10 cellular contexts compared by ENCODE assay signal in the genomic region with DNA sequence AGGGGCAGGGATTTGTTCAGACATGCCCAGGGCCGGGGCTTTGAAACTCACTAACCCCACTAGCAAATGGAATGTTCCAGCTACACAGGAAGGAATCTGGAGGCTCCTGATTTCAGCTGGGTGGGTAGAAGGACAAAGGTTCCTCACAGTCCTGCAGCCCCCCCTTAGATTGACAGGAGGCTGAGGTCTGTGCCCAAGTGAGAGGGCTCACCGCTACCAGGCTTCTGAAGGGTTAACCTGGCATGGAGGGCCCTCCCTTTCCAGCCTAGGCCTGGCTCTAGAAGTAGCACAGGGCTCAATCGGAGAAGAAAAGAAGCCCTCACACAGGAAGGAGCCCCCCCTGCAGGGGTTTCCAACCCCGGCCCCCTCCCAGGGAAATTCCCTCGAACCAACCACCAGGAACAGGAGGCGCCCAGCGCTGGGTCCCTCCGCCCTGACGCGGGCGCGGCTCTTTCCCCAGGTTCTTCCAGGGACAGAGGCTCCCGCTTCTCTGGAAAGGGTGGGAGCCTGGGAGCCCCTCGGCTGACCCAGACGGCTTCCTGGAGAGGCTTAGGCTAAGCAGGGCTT. TPM values are rescaled to one million over a fixed set of nuclear protein-coding genes. Genes with fewer than 3 reads are reported as not detected.
DNase-seq lines count a peak whose midpoint lies in the region; ATAC-seq, FAIRE-seq and TF ChIP-seq lines count a peak whose summit lies in the region.
"Had no signal": no experiment of that assay in that cellular context is flagged by ENCODE, and none has a peak within 500 bp of the region (broad histone marks: within the 10 kb centered on the region; RNA-seq: fewer than 3 reads in every experiment).

No MANE protein-coding gene starts in this region.

- DNase-seq in heart right ventricle: peak; percentile 53 to 59
- no peak for DNase-seq in cardiac septum (ENCODE audit: low spot score)
- no peak for DNase-seq in epithelial cell of proximal tubule (ENCODE audit: low read depth)
- DNase-seq in vagina (ENCODE audit: extremely low spot score in 2 of 2): no peak
- no peak for DNase-seq in GM19240 (ENCODE audit: insufficient read length, low spot score)
- no peak for DNase-seq in D721Med (ENCODE audit: insufficient read length, low spot score)
- DNase-seq: SIG-M5 had no signal

- TF ChIP-seq POLR2A in vagina (IDR thresholded peaks at IDR 0.05): no peak

- ATAC-seq in heart right ventricle (peak in 7 of 8 donors; percentile 0 to 44 (median 20)), HG03439 (IDR thresholded peaks at IDR 0.05; ENCODE audit: unreplicated experiment) (no peak)

- TF ChIP-seq CTCF in heart right ventricle (IDR thresholded peaks at IDR 0.05) (no peak), epithelial cell of proximal tubule (conservative IDR thresholded peaks at IDR 0.05; ENCODE audit: low read depth, low read length) (no peak), vagina (IDR thresholded peaks at IDR 0.05) (no peak), D721Med (IDR thresholded peaks at IDR 0.05; ENCODE audit: insufficient read depth, missing control alignments) (no peak)

- H3K4me3 ChIP-seq in heart right ventricle: peak overlapping the region; percentile 57 to 95 (median 81)
- H3K4me3 ChIP-seq in epithelial cell of proximal tubule (ENCODE audit: low read depth, low read length): peak overlapping the region; percentile 92
- H3K4me3 ChIP-seq in mucosa of stomach (ENCODE audit: low read length): peak overlapping the region; percentile 62
- H3K4me3 ChIP-seq in vagina: peak overlapping the region; percentile 61 to 74

- 43 to 54% methylated on average over 15 of the region's 15 CpGs for WGBS in heart right ventricle, 2 donors

- intact Hi-C loops in heart right ventricle (cut with DNase I): loop anchor here in 1 of 10 donors (5.0 kb wide), 1 partner anchor 35 kb away; no protein-coding TSS in a partner anchor
- intact Hi-C loops in cardiac septum (cut with DNase I): no loop called here
- intact Hi-C loops in vagina (cut with DNase I): no loop called here

- H3K4me1 ChIP-seq in heart right ventricle (peaks cover 37 to 84% (median 66%) of the 10 kb centered on the region in 9 donors), mucosa of stomach (ENCODE audit: control insufficient read depth, insufficient read depth, low read length) (peaks cover 57% of the 10 kb centered on the region), vagina (peaks cover 65% of the 10 kb centered on the region)

- H3K36me3 ChIP-seq in heart right ventricle (peaks cover 0 to 33% (median 21%) of the 10 kb centered on the region in 9 donors), mucosa of stomach (ENCODE audit: control insufficient read depth, insufficient read depth, low read length) (peaks cover 7% of the 10 kb centered on the region), vagina (peaks cover 0 to 11% of the 10 kb centered on the region in 2 donors)

- H3K27ac ChIP-seq in heart right ventricle (peak overlapping the region; percentile 69 to 97 (median 94)), vagina (peak overlapping the region; percentile 93)

- H3K9me3 ChIP-seq in heart right ventricle: no peaks in the 10 kb centered on the region
- no peaks in the 10 kb centered on the region for H3K9me3 ChIP-seq in mucosa of stomach (ENCODE audit: control insufficient read depth, low read length)
- H3K9me3 ChIP-seq in vagina: no peaks in the 10 kb centered on the region

- H3K27me3 ChIP-seq in heart right ventricle: peaks cover 0 to 33% (median 0%) of the 10 kb centered on the region in 7 donors
- no peaks in the 10 kb centered on the region for H3K27me3 ChIP-seq in mucosa of stomach (ENCODE audit: control insufficient read depth, insufficient read depth, low read length)
- no peaks in the 10 kb centered on the region for H3K27me3 ChIP-seq in vagina

- peak overlapping the region; percentile 79 for H3K9ac ChIP-seq in mucosa of stomach (ENCODE audit: low read length)

- FAIRE-seq in D721Med (lab: Jason Lieb, UNC): no peak
- FAIRE-seq: A204.1 had no signal

RNA-seq across cellular contexts. Expression of a gene that starts 3.3 kb away (rescaled TPM):
- total RNA-seq in heart right ventricle (10 to 100 TPM in 9 of 10 donors, 1 to 10 TPM in 1; 8.3 to 25.1 (median 11.9) TPM), cardiac septum (26.1 TPM), epithelial cell of proximal tubule (112 and 131 TPM in 2 replicates), vagina (264 TPM)
- 1 to 10 TPM; 7.8 to 9.3 TPM for polyA plus RNA-seq in heart right ventricle

RNA-seq across cellular contexts. Expression of a gene that starts 59.8 kb away (rescaled TPM):
- total RNA-seq in heart right ventricle: 1 to 10 TPM in 7 of 10 donors, under 1 TPM in 3; 0.49 to 3.0 (median 1.6) TPM
- polyA plus RNA-seq in heart right ventricle: 1 to 10 TPM; 1.9 to 5.4 TPM
- 1.3 TPM for total RNA-seq in cardiac septum
- 7.9 and 14.3 TPM in 2 replicates for total RNA-seq in epithelial cell of proximal tubule
- 19.4 TPM for total RNA-seq in vagina

Comparison
In these comparisons a context has a peak if more than half of its experiments do, and no peak if none do; other contexts are left out.
1. DNase-seq: peak in heart right ventricle (2 of 2); none in cardiac septum (single experiment), epithelial cell of proximal tubule (single experiment), vagina (0 of 2), GM19240 (single experiment) and D721Med (single experiment).
2. Peak in every context shown above with its lines, with median percentiles within 50 percentile points of each other: H3K4me3 ChIP-seq.